ENCODE assay signal across 19 cellular contexts in the genomic region with DNA sequence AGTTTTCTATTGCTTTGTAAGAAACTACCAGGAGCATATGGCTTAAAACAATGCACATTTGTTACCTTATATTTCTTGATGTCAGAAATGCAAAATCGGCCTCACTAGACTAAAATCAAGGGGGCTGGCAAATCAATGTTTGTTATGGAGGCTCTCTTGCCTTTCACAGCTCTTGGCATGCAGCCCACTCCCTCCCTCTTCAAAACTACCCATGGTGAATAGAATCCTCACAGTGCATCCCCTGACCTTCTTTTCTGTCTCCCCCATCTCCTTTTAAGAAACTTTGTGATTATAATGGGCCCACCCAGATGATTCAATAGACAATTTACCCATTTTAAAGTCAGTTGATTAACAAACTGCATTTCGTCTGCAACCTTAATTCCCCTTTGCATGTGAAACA.
"Had no signal": no experiment of that assay in that cellular context is flagged by ENCODE, and none has a peak within 500 bp of the region (broad histone marks: within the 10 kb centered on the region; RNA-seq: fewer than 3 reads in every experiment).

No MANE protein-coding gene starts in this region.

- H3K4me1 ChIP-seq: lower lobe of right lung had no signal

- H3K4me3 ChIP-seq: esophagus squamous epithelium, heart right ventricle, lower lobe of right lung, tibial artery had no signal

- H3K4me3 Mint-ChIP-seq: activated CD4-positive, alpha-beta memory T cell treated with anti-CD3 and anti-CD28 coated beads for 36 hours; activated naive CD8-positive, alpha-beta T cell; activated T-helper 1 cell treated with anti-CD3 and anti-CD28 coated beads, Interleukin-12 subunit alpha, Interleukin-12 subunit beta, Interleukin-2, Interleukin-4 antibody, amounts not matched to agents 30 ng/mL and 10 ng/mL and 1 ng/mL, durations not matched to agents 14 hours and 24 hours and 36 hours; natural killer cell treated with Interleukin-12 subunit alpha and Interleukin-12 subunit beta and Interleukin-15 and Interleukin-18, amount 100 ng/mL, for 72 hours; stimulated activated naive B cell treated with anti-CD40 and anti-IgM and Interleukin-4, amounts not matched to agents 10 μg/mL and 1 μg/mL and 100 μg/mL, for 72 hours had no signal

- H3K27me3 ChIP-seq: esophagus squamous epithelium, heart right ventricle, tibial artery had no signal

- H3K27ac Mint-ChIP-seq: activated CD4-positive, alpha-beta memory T cell treated with anti-CD3 and anti-CD28 coated beads for 36 hours; activated naive CD8-positive, alpha-beta T cell; activated T-helper 1 cell treated with anti-CD3 and anti-CD28 coated beads, Interleukin-12 subunit alpha, Interleukin-12 subunit beta, Interleukin-2, Interleukin-4 antibody, amounts not matched to agents 30 ng/mL and 10 ng/mL and 1 ng/mL, durations not matched to agents 14 hours and 24 hours and 36 hours; natural killer cell treated with Interleukin-12 subunit alpha and Interleukin-12 subunit beta and Interleukin-15 and Interleukin-18, amount 100 ng/mL, for 72 hours; progenitor cell of endocrine pancreas; stimulated activated naive B cell treated with anti-CD40 and anti-IgM and Interleukin-4, amounts not matched to agents 10 μg/mL and 1 μg/mL and 100 μg/mL, for 72 hours had no signal

- H3K4me1 Mint-ChIP-seq: stimulated activated naive B cell treated with anti-CD40 and anti-IgM and Interleukin-4, amounts not matched to agents 10 μg/mL and 1 μg/mL and 100 μg/mL, for 72 hours had no signal

- H3K27ac ChIP-seq: heart right ventricle, lower lobe of right lung, VCaP had no signal

- ATAC-seq: heart right ventricle; lower lobe of right lung; natural killer cell treated with Interleukin-12 subunit alpha and Interleukin-12 subunit beta and Interleukin-15 and Interleukin-18, amount 100 ng/mL, for 72 hours; stimulated activated naive B cell treated with anti-CD40 and anti-IgM and Interleukin-4, amounts not matched to agents 10 μg/mL and 1 μg/mL and 100 μg/mL, for 72 hours had no signal

- H3K27me3 Mint-ChIP-seq: activated CD4-positive, alpha-beta memory T cell treated with anti-CD3 and anti-CD28 coated beads for 36 hours; activated naive CD8-positive, alpha-beta T cell; natural killer cell treated with Interleukin-12 subunit alpha and Interleukin-12 subunit beta and Interleukin-15 and Interleukin-18, amount 100 ng/mL, for 72 hours; progenitor cell of endocrine pancreas; stimulated activated naive B cell treated with anti-CD40 and anti-IgM and Interleukin-4, amounts not matched to agents 10 μg/mL and 1 μg/mL and 100 μg/mL, for 72 hours had no signal

- H3K36me3 ChIP-seq: esophagus squamous epithelium, heart right ventricle, lower lobe of right lung, tibial artery had no signal

- H3K36me3 Mint-ChIP-seq: activated CD4-positive, alpha-beta memory T cell treated with anti-CD3 and anti-CD28 coated beads for 36 hours; activated naive CD8-positive, alpha-beta T cell; stimulated activated naive B cell treated with anti-CD40 and anti-IgM and Interleukin-4, amounts not matched to agents 10 μg/mL and 1 μg/mL and 100 μg/mL, for 72 hours had no signal

- H3K9me3 ChIP-seq: esophagus squamous epithelium, lower lobe of right lung, tibial artery had no signal

- DNase-seq: activated CD4-positive, alpha-beta memory T cell treated with anti-CD3 and anti-CD28 coated beads for 36 hours; activated gamma-delta T cell treated with Interleukin-2 at 50 U/mL for 16 hours; activated T-cell treated with anti-CD3 and anti-CD28 coated beads for 4 hours; cerebellar nuclear complex; dermis blood vessel endothelial cell; effector memory CD4-positive, alpha-beta T cell; esophagus squamous epithelium; heart right ventricle; lower lobe of right lung; nucleus accumbens; stimulated activated naive B cell treated with anti-CD40 and anti-IgM and Interleukin-4, amounts not matched to agents 10 μg/mL and 1 μg/mL and 100 μg/mL, for 72 hours; SW 1271; T-helper 2 cell; tibial artery had no signal
